ENCODE assay signal across 16 cellular contexts in the genomic region with DNA sequence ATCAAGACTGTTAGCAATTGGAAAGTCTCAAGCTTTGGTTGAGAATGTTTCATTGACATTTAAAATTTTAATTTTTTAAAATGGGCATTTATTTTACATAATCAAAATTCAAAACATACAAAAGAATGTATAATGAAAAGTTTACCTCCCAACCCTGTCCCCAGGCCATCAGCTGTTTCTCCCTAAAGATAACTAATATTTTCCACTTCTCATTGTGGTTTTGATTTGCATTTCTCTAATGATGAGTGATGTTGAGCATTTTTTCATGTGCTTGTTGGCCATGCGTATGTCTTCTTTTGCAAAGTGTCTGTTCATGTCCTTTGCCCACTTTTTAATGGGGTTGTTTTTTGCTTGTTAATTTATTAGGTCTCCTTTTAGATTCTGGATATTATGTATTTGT.
A peak's percentile ranks its signal among the peaks of the same experiment; 100 is the strongest.
DNase-seq lines count a peak whose midpoint lies in the region; ATAC-seq and TF ChIP-seq lines count a peak whose summit lies in the region.
"Had no signal": no experiment of that assay in that cellular context is flagged by ENCODE, and none has a peak within 500 bp of the region (broad histone marks: within the 10 kb centered on the region; RNA-seq: fewer than 3 reads in every experiment).

No MANE protein-coding gene starts in this region.

- peak; percentile 52 for ATAC-seq in GM19463 (IDR thresholded peaks at IDR 0.05; ENCODE audit: unreplicated experiment)
- peak; percentile 53 for ATAC-seq in HG03354 (IDR thresholded peaks at IDR 0.05; ENCODE audit: poor library complexity, severe bottlenecking, unreplicated experiment)
- no peak for ATAC-seq in GM21529 (IDR thresholded peaks at IDR 0.05; ENCODE audit: unreplicated experiment)
- ATAC-seq in HG03565 (IDR thresholded peaks at IDR 0.05; ENCODE audit: unreplicated experiment): no peak
- ATAC-seq: K562 had no signal

- no peaks in the 10 kb centered on the region for H3K27me3 ChIP-seq in neutrophil
- H3K27me3 ChIP-seq: BE2C had no signal

- no peak for DNase-seq in GDM1 (lab: John Stamatoyannopoulos, UW)
- DNase-seq: ACHN; BE2C; CD4-positive, alpha-beta T cell; DMS153; DMS79; GM23248; IMR-90 had no signal

- peaks cover 17 to 23% of the 10 kb centered on the region in 2 experiments for H3K4me1 ChIP-seq in neutrophil (ENCODE audit: control insufficient read depth in 1 of 2, insufficient read depth in 1 of 2, low read depth in 1 of 2, low read length in 1 of 2)
- H3K4me1 ChIP-seq: BE2C, HAP-1 had no signal

- H3K4me3 ChIP-seq in neutrophil (ENCODE audit: low read depth in 1 of 2, low read length in 1 of 2): no peak overlapping the region
- H3K4me3 ChIP-seq: GM23248, HAP-1, K562 had no signal

- no peaks in the 10 kb centered on the region for H3K9me3 ChIP-seq in neutrophil
- H3K9me3 ChIP-seq: BE2C, HAP-1 had no signal

- TF ChIP-seq CTCF in neutrophil (IDR thresholded peaks at IDR 0.05): no peak

- peak overlapping the region; percentile 35 for H3K27ac ChIP-seq in neutrophil
- H3K27ac ChIP-seq: C4-2B, GM23248 had no signal

- no peaks in the 10 kb centered on the region for H3K36me3 ChIP-seq in neutrophil
- H3K36me3 ChIP-seq: BE2C, HAP-1 had no signal

Comparison
In these comparisons a context has a peak if more than half of its experiments do, and no peak if none do; other contexts are left out.
1. ATAC-seq: peak in GM19463 (single experiment) and HG03354 (single experiment); none in GM21529 (single experiment) and HG03565 (single experiment).